9 cellular contexts compared by ENCODE assay signal in genomic region chr6:50655848-50656453, GRCh38. TPM values are rescaled to one million over a fixed set of nuclear protein-coding genes. Genes with fewer than 3 reads are reported as not detected.
DNase-seq lines count a peak whose midpoint lies in the region; ATAC-seq, FAIRE-seq and TF ChIP-seq lines count a peak whose summit lies in the region.
"Had no signal": no experiment of that assay in that cellular context is flagged by ENCODE, and none has a peak within 500 bp of the region (broad histone marks: within the 10 kb centered on the region; RNA-seq: fewer than 3 reads in every experiment).

No MANE protein-coding gene starts in this region.

- peak; percentile 79 for ATAC-seq in HG02798 (IDR thresholded peaks at IDR 0.05; ENCODE audit: poor library complexity, unreplicated experiment)

- H3K4me3 Mint-ChIP-seq in activated naive CD8-positive, alpha-beta T cell treated with anti-CD3 and anti-CD28 coated beads for 36 hours: no peak overlapping the region

- no peaks in the 10 kb centered on the region for H3K36me3 ChIP-seq in keratinocyte (ENCODE audit: control insufficient read depth in 2 of 2, extremely low read depth in 1 of 2, insufficient read depth in 2 of 2, low read length in 2 of 2)

- no peaks in the 10 kb centered on the region for H3K36me3 Mint-ChIP-seq in activated naive CD8-positive, alpha-beta T cell treated with anti-CD3 and anti-CD28 coated beads for 36 hours

- H3K9ac ChIP-seq in keratinocyte (ENCODE audit: control insufficient read depth, extremely low read depth, insufficient read depth, low read length): no peak overlapping the region

- H3K9me3 ChIP-seq in keratinocyte (ENCODE audit: control insufficient read depth, low read depth, low read length): no peaks in the 10 kb centered on the region

- H3K4me1 Mint-ChIP-seq in activated naive CD8-positive, alpha-beta T cell treated with anti-CD3 and anti-CD28 coated beads for 36 hours: no peaks in the 10 kb centered on the region

- H2AFZ ChIP-seq in keratinocyte (ENCODE audit: control insufficient read depth, low read length): no peak overlapping the region

- DNase-seq in DMS 273 (lab: John Stamatoyannopoulos, UW; ENCODE audit: unreplicated experiment) (peak; percentile 34), DMS 273 treated with DMSO at 0.1 percent for 48 hours (lab: John Stamatoyannopoulos, UW) (no peak), RWPE1 (ENCODE audit: low spot score) (peak; percentile 10), keratinocyte (ENCODE audit: low read depth, low spot score) (no peak), NCI-H2196 treated with DMSO at 0.1 percent for 48 hours (lab: John Stamatoyannopoulos, UW; ENCODE audit: unreplicated experiment) (no peak)
- no peak for DNase-seq in stimulated activated CD4-positive, alpha-beta T cell treated with anti-CD3 and anti-CD28 coated beads, Interleukin-4, amount 100 ng/mL, for 24 hours
- DNase-seq in activated naive CD8-positive, alpha-beta T cell treated with anti-CD3 and anti-CD28 coated beads for 36 hours: no peak

- TF ChIP-seq CTCF in RWPE1 (conservative IDR thresholded peaks at IDR 0.05; ENCODE audit: low read depth): peak; percentile 37
- peak in 2 of 3 experiments; percentile 41 to 51 for TF ChIP-seq CTCF in keratinocyte (optimal IDR thresholded peaks at IDR 0.05 in 1 of 3, IDR thresholded peaks at IDR 0.05 in 1 of 3, conservative IDR thresholded peaks at IDR 0.05 in 1 of 3; ENCODE audit: extremely low read depth in 1 of 3, insufficient read depth in 2 of 3, low read length in 3 of 3)

- dilution Hi-C loops in keratinocyte (cut with MboI; ENCODE audit: extremely low pct_ligation_motif_present, low sequenced_read_pairs): no loop called here

- no peaks in the 10 kb centered on the region for H3K27me3 ChIP-seq in keratinocyte (ENCODE audit: control insufficient read depth, extremely low read depth, insufficient read depth, low read length)

- H3K79me2 ChIP-seq in keratinocyte (ENCODE audit: control insufficient read depth, insufficient read depth, low read length): no peaks in the 10 kb centered on the region

- CTCF ChIA-PET in RWPE1 (lab: Yijun Ruan, JAX): interaction anchor here (0.7 kb wide), 1 partner anchor 423 kb away, joined by 4 read pairs; no protein-coding TSS in a partner anchor

- H3K4me1 ChIP-seq in keratinocyte (ENCODE audit: control insufficient read depth, extremely low read depth, insufficient read depth, low read length): no peaks in the 10 kb centered on the region

- FAIRE-seq in keratinocyte (lab: Jason Lieb, UNC): no peak

- H3K27ac ChIP-seq in RWPE1 (no peak overlapping the region), keratinocyte (ENCODE audit: control insufficient read depth, insufficient read depth, low read length) (no peak overlapping the region)

- no peaks in the 10 kb centered on the region for H3K9me1 ChIP-seq in keratinocyte (ENCODE audit: control insufficient read depth, extremely low read depth, insufficient read depth, low read length)

- H3K4me2 ChIP-seq in keratinocyte (ENCODE audit: control insufficient read depth, extremely low read depth, insufficient read depth, low read depth, low read length): no peak overlapping the region

- H3K27me3 Mint-ChIP-seq in activated naive CD8-positive, alpha-beta T cell treated with anti-CD3 and anti-CD28 coated beads for 36 hours: no peaks in the 10 kb centered on the region

- no peaks in the 10 kb centered on the region for H4K20me1 ChIP-seq in keratinocyte (ENCODE audit: control insufficient read depth, extremely low read depth, insufficient read depth, low read length)

- POLR2A ChIA-PET in RWPE1 (lab: Yijun Ruan, JAX; ENCODE audit: low non-redundant PET): no interaction called here

- H3K4me3 ChIP-seq in keratinocyte (ENCODE audit: control insufficient read depth in 2 of 3, extremely low read depth in 1 of 3, insufficient read depth in 2 of 3, low read depth in 1 of 3, low read length in 3 of 3): no peak overlapping the region
- H3K4me3 ChIP-seq: lung had no signal

- no peak overlapping the region for H3K27ac Mint-ChIP-seq in activated naive CD8-positive, alpha-beta T cell treated with anti-CD3 and anti-CD28 coated beads for 36 hours

- no peaks in the 10 kb centered on the region for H3K9me3 Mint-ChIP-seq in activated naive CD8-positive, alpha-beta T cell treated with anti-CD3 and anti-CD28 coated beads for 36 hours

RNA-seq across cellular contexts. Expression of gene TFAP2D, which starts 57.4 kb away (rescaled TPM):
- not detected in 3 replicates for polyA plus RNA-seq in keratinocyte
- polyA plus RNA-seq in keratinocyte (2011; ENCODE audit: low read depth): not detected
- polyA plus RNA-seq in keratinocyte (2011; cell fraction: cytosol; rRNA removed): not detected in 2 replicates
- not detected in 2 replicates for polyA plus RNA-seq in keratinocyte (2011; cell fraction: nucleus; rRNA removed)
- not detected in 2 replicates for polyA plus RNA-seq in keratinocyte (2012; ENCODE audit: low replicate concordance)
- polyA minus RNA-seq in keratinocyte: not detected in 3 replicates
- not detected for polyA minus RNA-seq in keratinocyte (2011; cell fraction: cytosol; rRNA and poly(A)+ RNA removed)
- polyA minus RNA-seq in keratinocyte (2011; cell fraction: nucleus; rRNA and poly(A)+ RNA removed): not detected in 2 replicates
- not detected for total RNA-seq in activated naive CD8-positive, alpha-beta T cell treated with anti-CD3 and anti-CD28 coated beads for 36 hours
- total RNA-seq: lung had no signal
- polyA plus RNA-seq: lung had no signal

Comparison
In these comparisons a context has a peak if more than half of its experiments do, and no peak if none do; other contexts are left out.
1. DNase-seq: peak in DMS 273 (single experiment) and RWPE1 (single experiment); none in DMS 273 treated with DMSO at 0.1 percent for 48 hours (single experiment), keratinocyte (single experiment), stimulated activated CD4-positive, alpha-beta T cell treated with anti-CD3 and anti-CD28 coated beads, Interleukin-4, amount 100 ng/mL, for 24 hours (single experiment), NCI-H2196 treated with DMSO at 0.1 percent for 48 hours (single experiment) and activated naive CD8-positive, alpha-beta T cell treated with anti-CD3 and anti-CD28 coated beads for 36 hours (single experiment).